ENCODE assay signal across 8 cellular contexts in genomic region chr5:174317261-174317894, GRCh38.
DNase-seq lines count a peak whose midpoint lies in the region; ATAC-seq and TF ChIP-seq lines count a peak whose summit lies in the region.

No MANE protein-coding gene starts in this region.

- H3K4me1 ChIP-seq in HAP-1 (no peaks in the 10 kb centered on the region), esophagus squamous epithelium (peaks cover 0 to 1% (median 0%) of the 10 kb centered on the region in 3 donors)

- DNase-seq in AG09309 (ENCODE audit: low read depth) (no peak), HAP-1 (ENCODE audit: low spot score in 2 of 2) (peak; percentile 51 to 69), RKO (ENCODE audit: low spot score) (peak; percentile 70), esophagus squamous epithelium (lab: John Stamatoyannopoulos, UW) (no peak)

- TF ChIP-seq RAD21 in neural cell (conservative IDR thresholded peaks at IDR 0.05) = peak; percentile 100

- H2AFZ ChIP-seq in neural cell (ENCODE audit: low read depth, low read length) = no peak overlapping the region

- 14 to 17% methylated on average over 8 to 9 of the region's 11 CpGs for WGBS in esophagus squamous epithelium, 2 donors

- no peaks in the 10 kb centered on the region for H3F3A ChIP-seq in neural cell (ENCODE audit: insufficient read depth, low read length, poor library complexity, severe bottlenecking)

- in situ Hi-C loops in HAP-1 (cut with MboI; ENCODE audit: low sequenced_read_pairs) = loop anchor here (5.0 to 10.0 kb wide), 2 partner anchors 270 to 693 kb away; partner anchors contain the start of gene NSG2

- no peak for ATAC-seq in GM21786 (IDR thresholded peaks at IDR 0.05; ENCODE audit: unreplicated experiment)
- no peak for ATAC-seq in GM21423 (IDR thresholded peaks at IDR 0.05; ENCODE audit: unreplicated experiment)
- no peak for ATAC-seq in HG03442 (IDR thresholded peaks at IDR 0.05; ENCODE audit: unreplicated experiment)

- H3K27ac ChIP-seq in esophagus squamous epithelium = no peak overlapping the region
- H3K27ac ChIP-seq in neural cell (ENCODE audit: low read length) = no peak overlapping the region

- no peak overlapping the region for H3K9ac ChIP-seq in neural cell (ENCODE audit: low read length)

- H3K9me3 ChIP-seq in HAP-1 = no peaks in the 10 kb centered on the region
- H3K9me3 ChIP-seq in esophagus squamous epithelium = no peaks in the 10 kb centered on the region
- H3K9me3 ChIP-seq in neural cell (ENCODE audit: low read length) = no peaks in the 10 kb centered on the region

- no peaks in the 10 kb centered on the region for H3K79me2 ChIP-seq in neural cell (replicated peaks; ENCODE audit: insufficient read depth, low read length)

- no peak for TF ChIP-seq POLR2A in esophagus squamous epithelium (IDR thresholded peaks at IDR 0.05)

- no peaks in the 10 kb centered on the region for H4K20me1 ChIP-seq in neural cell (ENCODE audit: insufficient read depth)

- no peaks in the 10 kb centered on the region for H3K9me2 ChIP-seq in neural cell (ENCODE audit: insufficient read depth, low read length)

- H3K36me3 ChIP-seq in HAP-1 (replicated peaks) = no peaks in the 10 kb centered on the region
- no peaks in the 10 kb centered on the region for H3K36me3 ChIP-seq in esophagus squamous epithelium
- no peaks in the 10 kb centered on the region for H3K36me3 ChIP-seq in neural cell (ENCODE audit: insufficient read depth, low read length)

- H3K4me2 ChIP-seq in neural cell (ENCODE audit: low read length) = no peak overlapping the region

- H3K27me3 ChIP-seq in HAP-1 (ENCODE audit: low read depth) = 0 out of 2 replicates have a peak, but pooled peaks cover 5% of the 10 kb centered on the region
- peaks cover 0 to 81% (median 0%) of the 10 kb centered on the region in 4 donors for H3K27me3 ChIP-seq in esophagus squamous epithelium
- no peaks in the 10 kb centered on the region for H3K27me3 ChIP-seq in neural cell (ENCODE audit: insufficient read depth, low read depth, low read length)

- H3K4me3 ChIP-seq in AG09309 (ENCODE audit: control insufficient read depth, low read depth, low read length) = no peak overlapping the region
- no peak overlapping the region for H3K4me3 ChIP-seq in HAP-1
- H3K4me3 ChIP-seq in esophagus squamous epithelium = no peak overlapping the region
- H3K4me3 ChIP-seq in neural cell (ENCODE audit: low read length) = no peak overlapping the region

- TF ChIP-seq CTCF in AG09309 (IDR thresholded peaks at IDR 0.05; ENCODE audit: control insufficient read depth, insufficient read depth, low read depth, low read length, missing control alignments) = peak; percentile 93
- TF ChIP-seq CTCF in esophagus squamous epithelium (IDR thresholded peaks at IDR 0.05) = peak in 4 of 6 experiments; percentile 21 to 62 (median 46)
- TF ChIP-seq CTCF in neural cell (IDR thresholded peaks at IDR 0.05; ENCODE audit: poor library complexity, severe bottlenecking) = peak; percentile 97

- intact Hi-C loops in esophagus squamous epithelium (cut with DNase I) = no loop called here

- TF ChIP-seq EP300 in neural cell (conservative IDR thresholded peaks at IDR 0.05; ENCODE audit: poor library complexity, severe bottlenecking) = no peak

TF ChIP-seq in neural cell, 6 proteins besides CTCF, POLR2A, EP300 and RAD21:
- TF ChIP-seq SMC3 (conservative IDR thresholded peaks at IDR 0.05; ENCODE audit: poor library complexity) (peak; percentile 99), MXI1 (conservative IDR thresholded peaks at IDR 0.05; ENCODE audit: poor library complexity, severe bottlenecking) (no peak), TAF1 (IDR thresholded peaks at IDR 0.05; ENCODE audit: low read depth) (no peak), EZH2 (IDR thresholded peaks at IDR 0.05; ENCODE audit: borderline replicate concordance, insufficient read depth, low read length, poor library complexity, severe bottlenecking) (no peak), POLR2AphosphoS5 (IDR thresholded peaks at IDR 0.05) (no peak)

Comparison
In these comparisons a context has a peak if more than half of its experiments do, and no peak if none do; other contexts are left out.
1. DNase-seq: peak in HAP-1 (2 of 2) and RKO (single experiment); none in AG09309 (single experiment) and esophagus squamous epithelium (single experiment).
2. CTCF ChIP-seq: peak in every context shown above with its lines; median percentile 97 in neural cell; 93 in AG09309; 46 in esophagus squamous epithelium.